ENCODE assay signal across 12 cellular contexts in genomic region chr16:28063611-28064061, GRCh38. TPM values are rescaled to one million over a fixed set of nuclear protein-coding genes. Genes with fewer than 3 reads are reported as not detected.
DNase-seq lines count a peak whose midpoint lies in the region; ATAC-seq and TF ChIP-seq lines count a peak whose summit lies in the region.
"Had no signal": no experiment of that assay in that cellular context is flagged by ENCODE, and none has a peak within 500 bp of the region (broad histone marks: within the 10 kb centered on the region; RNA-seq: fewer than 3 reads in every experiment).

GSG1L (minus strand) TSS chr16:28063714; CDS start chr16:28063424, 290 bp downstream.

- 5 to 6% methylated on average over 15 to 25 of the region's 50 CpGs for WGBS in GM23248 (ENCODE audit: low coverage in 1 of 2, low lambda C conversion rate in 2 of 2, missing lambda C conversion rate in 2 of 2), 2 experiments
- WGBS in heart left ventricle, 4 donors, result 1 to 5% (median 2%) methylated on average over 13 to 50 of the region's 50 CpGs

- intact Hi-C loops in heart left ventricle (cut with DNase I), result loop anchor here in 7 of 10 donors (5.0 to 10.0 kb wide), 5 partner anchors 91 to 459 kb away; no protein-coding TSS in a partner anchor
- intact Hi-C loops in gastrocnemius medialis (cut with DNase I; ENCODE audit: low total_unique reads), result loop anchor here (2.0 kb wide), 1 partner anchor 425 kb away; no protein-coding TSS in a partner anchor

- H3K36me3 ChIP-seq in GM23248 (ENCODE audit: low read depth) (no peaks in the 10 kb centered on the region), heart left ventricle (no peaks in the 10 kb centered on the region), gastrocnemius medialis (no peaks in the 10 kb centered on the region)

- peaks cover 4% of the 10 kb centered on the region; the same call in 1 of the 2 replicates for H3K4me1 ChIP-seq in GM23248 (ENCODE audit: insufficient read depth)
- H3K4me1 ChIP-seq in heart left ventricle, result peaks cover 0 to 14% (median 1%) of the 10 kb centered on the region in 12 donors
- peaks cover 6 to 7% of the 10 kb centered on the region in 2 donors for H3K4me1 ChIP-seq in gastrocnemius medialis

- H3K9me3 ChIP-seq in GM23248 (ENCODE audit: low read depth) (no peaks in the 10 kb centered on the region), heart left ventricle (no peaks in the 10 kb centered on the region), gastrocnemius medialis (no peaks in the 10 kb centered on the region)

- ATAC-seq in heart left ventricle (peak in 3 of 4 donors; percentile 55 to 70 (median 69)), gastrocnemius medialis (no peak), HG02678 (IDR thresholded peaks at IDR 0.05; ENCODE audit: unreplicated experiment) (no peak)

- H2AFZ ChIP-seq in GM23248, result no peak within 1 kb of the TSS

- no peaks in the 10 kb centered on the region for H3K79me2 ChIP-seq in GM23248 (ENCODE audit: insufficient read depth)

- in situ Hi-C loops in GM23248 (cut with MboI), result loop anchor here (25.0 kb wide), 2 partner anchors 276 to 426 kb away; no protein-coding TSS in a partner anchor
- in situ Hi-C loops in gastrocnemius medialis (cut with MboI; ENCODE audit: low sequenced_read_pairs in 4 of 4), result loop anchor here in 3 of 4 donors (25.0 kb wide), 1 partner anchor 426 kb away; no protein-coding TSS in a partner anchor

- DNase-seq in GM23248 (peak; percentile 12), NCI-H748 treated with DMSO at 0.1 percent for 48 hours (lab: John Stamatoyannopoulos, UW) (peak; percentile 0), heart left ventricle (no peak), gastrocnemius medialis (no peak), NCI-H526 treated with DMSO at 0.1 percent for 48 hours (lab: John Stamatoyannopoulos, UW) (no peak), NCI-H1048 (lab: John Stamatoyannopoulos, UW) (no peak)
- DNase-seq: activated gamma-delta T cell treated with Interleukin-2 at 50 U/mL for 16 hours, HCEC 1CT had no signal

- H3K27me3 ChIP-seq in GM23248 (replicated peaks; ENCODE audit: insufficient read depth) (peaks cover 65% of the 10 kb centered on the region), heart left ventricle (peaks cover 5 to 57% (median 29%) of the 10 kb centered on the region in 9 donors), gastrocnemius medialis (peaks cover 27 to 39% (median 30%) of the 10 kb centered on the region in 3 donors)

- H3F3A ChIP-seq in GM23248 (ENCODE audit: insufficient read depth), result peaks cover 8% of the 10 kb centered on the region; the same call in 1 of the 2 replicates

- H3K9me2 ChIP-seq in GM23248 (ENCODE audit: insufficient read depth), result no peaks in the 10 kb centered on the region

- TF ChIP-seq POLR2A in heart left ventricle (IDR thresholded peaks at IDR 0.05) (no peak), gastrocnemius medialis (IDR thresholded peaks at IDR 0.05) (no peak)

- H3K9ac ChIP-seq in GM23248, result no peak within 1 kb of the TSS

- TF ChIP-seq CTCF in heart left ventricle (IDR thresholded peaks at IDR 0.05) (peak in 8 of 12 donors; percentile 9 to 45 (median 22)), gastrocnemius medialis (IDR thresholded peaks at IDR 0.05 in 4 of 5, conservative IDR thresholded peaks at IDR 0.05 in 1 of 5) (peak in 1 of 5 experiments; percentile 6)

- no peaks in the 10 kb centered on the region for H4K20me1 ChIP-seq in GM23248 (ENCODE audit: insufficient read depth)

- H3K27ac ChIP-seq in GM23248, result no peak within 1 kb of the TSS
- no peak within 1 kb of the TSS for H3K27ac ChIP-seq in heart left ventricle
- H3K27ac ChIP-seq in gastrocnemius medialis, result no peak within 1 kb of the TSS

- H3K4me2 ChIP-seq in GM23248 (ENCODE audit: unreplicated experiment), result no peak within 1 kb of the TSS

- H3K4me3 ChIP-seq in GM23248 (no peak within 1 kb of the TSS), heart left ventricle (peak within 1 kb of the TSS in 11 of 12 donors; percentile 4 to 50 (median 36)), gastrocnemius medialis (peak within 1 kb of the TSS in 3 of 4 donors; percentile 4 to 17 (median 10))

RNA-seq across cellular contexts. Expression of gene GSG1L, which starts in this region (rescaled TPM):
- total RNA-seq in GM23248 (2014; rRNA removed; shearing (Covaris generic)), result not detected in 2 replicates
- not detected in 2 replicates for polyA plus RNA-seq in GM23248 (2016; fragmentation: Nextera tagmentation; extraction: Ambion mirVana)
- total RNA-seq in heart left ventricle, result 1 to 10 TPM in 5 of 9 donors, under 1 TPM in 1, not detected in 3; 0.66 to 8.7 (median 2.6) TPM
- polyA plus RNA-seq in heart left ventricle, result under 1 TPM in 1 of 2 donors, not detected in 1; 0.11 TPM
- total RNA-seq in gastrocnemius medialis, result not detected
- total RNA-seq: LHCN-M2, posterior vena cava, SK-MEL-5 had no signal

Comparison
In these comparisons a context has a peak if more than half of its experiments do, and no peak if none do; other contexts are left out.
1. Peak in DNase-seq in GM23248; RNA of the gene not detected or under 1 TPM.
2. ATAC-seq: peak in heart left ventricle (3 of 4); none in gastrocnemius medialis (0 of 2) and HG02678 (single experiment).